ENCODE assay signal across 7 cellular contexts in the genomic region with DNA sequence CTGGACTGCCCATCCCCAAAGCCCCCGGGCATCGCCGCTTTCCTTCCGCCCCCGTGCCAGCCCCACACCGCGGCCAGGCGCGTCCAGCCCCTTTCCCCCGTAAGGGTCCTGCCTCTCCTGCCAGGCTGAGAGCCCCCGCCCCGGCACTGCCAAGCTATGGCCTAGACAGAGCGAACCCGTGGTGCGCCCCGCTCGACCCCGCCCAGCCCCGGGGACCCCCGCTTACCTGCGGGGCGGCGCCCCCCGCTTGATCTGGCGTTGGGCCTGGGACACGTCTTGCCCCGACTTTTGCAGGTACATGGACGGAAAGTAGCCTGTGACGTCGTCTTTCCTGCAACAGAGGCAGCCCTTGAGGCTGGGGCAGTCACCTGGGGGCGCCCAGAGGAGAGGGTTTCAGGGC.
DNase-seq lines count a peak whose midpoint lies in the region; ATAC-seq and TF ChIP-seq lines count a peak whose summit lies in the region.
"Not testable (repeated sequence)": the region's sequence is repeated elsewhere in the genome, so short reads cannot be mapped to it uniquely, and the experiment has no call there.

No MANE protein-coding gene starts in this region.

- H3K79me2 ChIP-seq in neural progenitor cell (ENCODE audit: low read depth), result not testable (repeated sequence)

- H3K27ac Mint-ChIP-seq in WTC11; activated T-cell treated with anti-CD3 and anti-CD28 coated beads, Interleukin-2, amount 50 U/mL, for 24 hours; neural progenitor cell; stimulated activated memory B cell treated with anti-CD40 and anti-IgM and Interleukin-4, amounts not matched to agents 10 μg/mL and 1 μg/mL and 100 μg/mL, for 72 hours: not testable (repeated sequence)

- not testable (repeated sequence) for DNase-seq in WTC11 (ENCODE audit: low spot score); esophagus muscularis mucosa (ENCODE audit: extremely low spot score); neural progenitor cell (ENCODE audit: low spot score)
- DNase-seq in activated T-cell treated with anti-CD3 and anti-CD28 coated beads, Interleukin-2, amount 50 U/mL, for 24 hours, result peak; percentile 38

- not testable (repeated sequence) for H3K36me3 ChIP-seq in esophagus muscularis mucosa, neural progenitor cell

- CTCF ChIA-PET in WTC11 (lab: Charles Lee), result not testable (repeated sequence)

- not testable (repeated sequence) for H3K36me3 Mint-ChIP-seq in WTC11; activated T-cell treated with anti-CD3 and anti-CD28 coated beads, Interleukin-2, amount 50 U/mL, for 24 hours (ENCODE audit: low read depth); neural progenitor cell; stimulated activated memory B cell treated with anti-CD40 and anti-IgM and Interleukin-4, amounts not matched to agents 10 μg/mL and 1 μg/mL and 100 μg/mL, for 72 hours

- peak overlapping the region; percentile 55 for H3K4me2 ChIP-seq in neural progenitor cell

- intact Hi-C loops in esophagus muscularis mucosa (cut with DNase I), result not testable (repeated sequence)

- H4K20me1 ChIP-seq in neural progenitor cell (ENCODE audit: low read depth), result not testable (repeated sequence)

- peak overlapping the region in 3 of 4 donors; percentile 44 to 52 (median 45) for H3K4me3 ChIP-seq in esophagus muscularis mucosa
- 0 out of 2 replicates have a peak overlapping the region, but pooled peaks have one; percentile 15 for H3K4me3 ChIP-seq in iPS-18c (ENCODE audit: insufficient read depth, low read depth, low read length)
- H3K4me3 ChIP-seq in neural progenitor cell, result not testable (repeated sequence)

- peak overlapping the region; percentile 48; the same call in 1 of the 2 replicates for H3K4me3 Mint-ChIP-seq in WTC11
- H3K4me3 Mint-ChIP-seq in activated T-cell treated with anti-CD3 and anti-CD28 coated beads, Interleukin-2, amount 50 U/mL, for 24 hours, result peak overlapping the region; percentile 20
- H3K4me3 Mint-ChIP-seq in neural progenitor cell, result peak overlapping the region; percentile 43
- H3K4me3 Mint-ChIP-seq in stimulated activated memory B cell treated with anti-CD40 and anti-IgM and Interleukin-4, amounts not matched to agents 10 μg/mL and 1 μg/mL and 100 μg/mL, for 72 hours, result not testable (repeated sequence)

- not testable (repeated sequence) for H3K4me1 ChIP-seq in esophagus muscularis mucosa, neural progenitor cell

- not testable (repeated sequence) for H3K27me3 Mint-ChIP-seq in WTC11 (ENCODE audit: low read depth); activated T-cell treated with anti-CD3 and anti-CD28 coated beads, Interleukin-2, amount 50 U/mL, for 24 hours; neural progenitor cell (ENCODE audit: insufficient read depth, low read depth); stimulated activated memory B cell treated with anti-CD40 and anti-IgM and Interleukin-4, amounts not matched to agents 10 μg/mL and 1 μg/mL and 100 μg/mL, for 72 hours

- 30% methylated on average over 7 of the region's 31 CpGs for WGBS in esophagus muscularis mucosa

- H3K27me3 ChIP-seq in esophagus muscularis mucosa, result not testable (repeated sequence)
- peaks cover 13% of the 10 kb centered on the region for H3K27me3 ChIP-seq in neural progenitor cell

- ATAC-seq in GM21619 (IDR thresholded peaks at IDR 0.05; ENCODE audit: unreplicated experiment), result peak; percentile 1
- ATAC-seq in WTC11, result not testable (repeated sequence)
- ATAC-seq in stimulated activated memory B cell treated with anti-CD40 and anti-IgM and Interleukin-4, amounts not matched to agents 10 μg/mL and 1 μg/mL and 100 μg/mL, for 72 hours, result peak; percentile 0

- H3F3A ChIP-seq in neural progenitor cell (ENCODE audit: low read depth), result not testable (repeated sequence)

- TF ChIP-seq CTCF in WTC11 (IDR thresholded peaks at IDR 0.05); esophagus muscularis mucosa (IDR thresholded peaks at IDR 0.05); neural progenitor cell (IDR thresholded peaks at IDR 0.05): not testable (repeated sequence)

- POLR2A ChIA-PET in WTC11 (lab: Charles Lee), result not testable (repeated sequence)

- not testable (repeated sequence) for H3K9ac ChIP-seq in neural progenitor cell

- not testable (repeated sequence) for TF ChIP-seq POLR2A in esophagus muscularis mucosa (IDR thresholded peaks at IDR 0.05; ENCODE audit: low read depth)

- not testable (repeated sequence) for H3K9me3 ChIP-seq in esophagus muscularis mucosa; iPS-18c (ENCODE audit: control insufficient read depth, insufficient read depth, low read length); neural progenitor cell (ENCODE audit: low read depth)

- not testable (repeated sequence) for H3K4me1 Mint-ChIP-seq in WTC11; activated T-cell treated with anti-CD3 and anti-CD28 coated beads, Interleukin-2, amount 50 U/mL, for 24 hours (ENCODE audit: low read depth); neural progenitor cell; stimulated activated memory B cell treated with anti-CD40 and anti-IgM and Interleukin-4, amounts not matched to agents 10 μg/mL and 1 μg/mL and 100 μg/mL, for 72 hours

- not testable (repeated sequence) for H2AFZ ChIP-seq in neural progenitor cell (replicated peaks)

- H3K9me3 Mint-ChIP-seq in WTC11; activated T-cell treated with anti-CD3 and anti-CD28 coated beads, Interleukin-2, amount 50 U/mL, for 24 hours; neural progenitor cell; stimulated activated memory B cell treated with anti-CD40 and anti-IgM and Interleukin-4, amounts not matched to agents 10 μg/mL and 1 μg/mL and 100 μg/mL, for 72 hours: not testable (repeated sequence)

- not testable (repeated sequence) for H3K27ac ChIP-seq in esophagus muscularis mucosa (replicated peaks in 1 of 4); neural progenitor cell

- not testable (repeated sequence) for TF ChIP-seq EP300 in esophagus muscularis mucosa (IDR thresholded peaks at IDR 0.05)
